In the genomic region with DNA sequence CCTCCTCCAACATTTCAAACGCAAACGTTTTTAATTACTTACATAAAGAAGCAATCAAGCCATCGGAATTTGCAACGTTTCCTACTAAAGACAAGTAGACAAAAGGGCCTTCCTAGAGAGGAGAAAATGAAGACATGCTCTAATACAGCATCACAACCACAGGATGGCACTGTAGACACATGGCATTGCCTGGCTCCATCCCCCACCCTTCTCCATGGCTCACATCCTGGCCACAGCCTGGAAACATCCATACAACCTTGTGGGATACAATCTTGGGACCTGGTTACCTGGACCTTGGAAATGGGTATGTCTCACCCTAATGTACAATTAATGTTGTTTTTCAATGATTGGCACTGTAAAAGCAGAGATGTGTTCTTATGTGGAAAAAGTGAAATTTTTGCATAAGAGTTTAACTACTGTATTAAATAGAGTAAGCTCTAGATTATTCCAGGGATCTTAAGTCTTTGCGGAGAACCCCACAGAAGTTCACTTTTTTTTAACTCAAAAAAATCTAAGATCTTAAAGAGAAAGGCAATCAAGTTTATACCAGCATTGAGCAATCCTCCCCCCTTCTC, we compare ENCODE assay signal across 8 cellular contexts. TPM values are rescaled to one million over a fixed set of nuclear protein-coding genes. Genes with fewer than 3 reads are reported as not detected.
A peak's percentile ranks its signal among the peaks of the same experiment; 100 is the strongest.
DNase-seq lines count a peak whose midpoint lies in the region; TF ChIP-seq lines count a peak whose summit lies in the region.

No MANE protein-coding gene starts in this region.

- H3K36me3 Mint-ChIP-seq in activated T-helper 2 cell treated with anti-CD3 and anti-CD28 coated beads, Interferon-gamma antibody, Interleukin-2, Interleukin-4, amounts not matched to agents 10 μg/mL and 5 μg/mL and 100 μg/mL, durations not matched to agents 14 hours and 24 hours and 36 hours (ENCODE audit: low read depth), result peaks cover 34% of the 10 kb centered on the region

- no peak overlapping the region for H3K27ac Mint-ChIP-seq in activated T-helper 2 cell treated with anti-CD3 and anti-CD28 coated beads, Interferon-gamma antibody, Interleukin-2, Interleukin-4, amounts not matched to agents 10 μg/mL and 5 μg/mL and 100 μg/mL, durations not matched to agents 14 hours and 24 hours and 36 hours

- H3K27me3 ChIP-seq in A673 (replicated peaks; ENCODE audit: insufficient read depth, low read depth, low read length, poor library complexity) (no peaks in the 10 kb centered on the region), SJCRH30 (no peaks in the 10 kb centered on the region), dorsolateral prefrontal cortex (no peaks in the 10 kb centered on the region)

- POLR2A ChIA-PET in A673 (lab: Charles Lee; ENCODE audit: low non-redundant PET), result interaction anchor here (0.6 kb wide), 1 partner anchor 1131 kb away, joined by 4 read pairs; no protein-coding TSS in a partner anchor

- intact Hi-C loops in A673 (cut with micrococcal nuclease; ENCODE audit: unreplicated experiment), result loop anchor here (5.0 to 10.0 kb wide), 3 partner anchors 177 to 1135 kb away; no protein-coding TSS in a partner anchor
- intact Hi-C loops in dorsolateral prefrontal cortex (cut with DNase I), result loop anchor here (1.0 to 5.0 kb wide), 3 partner anchors 177 to 1401 kb away; no protein-coding TSS in a partner anchor
- intact Hi-C loops in activated T-helper 2 cell treated with anti-CD3 and anti-CD28 coated beads, Interferon-gamma antibody, Interleukin-2, Interleukin-4, amounts not matched to agents 10 μg/mL and 5 μg/mL and 100 μg/mL, durations not matched to agents 14 hours and 24 hours and 36 hours (cut with micrococcal nuclease), result loop anchor here (5.0 kb wide), 1 partner anchor 177 kb away; no protein-coding TSS in a partner anchor

- H3K4me1 Mint-ChIP-seq in activated T-helper 2 cell treated with anti-CD3 and anti-CD28 coated beads, Interferon-gamma antibody, Interleukin-2, Interleukin-4, amounts not matched to agents 10 μg/mL and 5 μg/mL and 100 μg/mL, durations not matched to agents 14 hours and 24 hours and 36 hours (ENCODE audit: low read depth), result peaks cover 2% of the 10 kb centered on the region

- no peaks in the 10 kb centered on the region for H3K9me3 ChIP-seq in A673 (ENCODE audit: low read depth, low read length, poor library complexity, severe bottlenecking)
- no peaks in the 10 kb centered on the region for H3K9me3 ChIP-seq in SJCRH30 (replicated peaks)

- H3K27ac ChIP-seq in A673 (ENCODE audit: low read depth, low read length, poor library complexity, severe bottlenecking) (no peak overlapping the region), SJCRH30 (no peak overlapping the region), dorsolateral prefrontal cortex (peak overlapping the region in 1 of 59 donors; percentile 5)

- DNase-seq in A673 (ENCODE audit: low spot score), result peak; percentile 67
- DNase-seq in GM03348 (ENCODE audit: low spot score), result peak; percentile 87
- DNase-seq in LoVo (ENCODE audit: low spot score), result peak; percentile 57
- peak; percentile 62 to 84 for DNase-seq in SJCRH30
- peak; percentile 28 to 74 (median 64) for DNase-seq in dorsolateral prefrontal cortex
- peak; percentile 80 to 91 for DNase-seq in lung microvascular endothelial cell (ENCODE audit: low read depth in 2 of 2)
- DNase-seq in activated T-helper 2 cell treated with anti-CD3 and anti-CD28 coated beads, Interferon-gamma antibody, Interleukin-2, Interleukin-4, amounts not matched to agents 10 μg/mL and 5 μg/mL and 100 μg/mL, durations not matched to agents 14 hours and 24 hours and 36 hours (ENCODE audit: low spot score), result no peak
- DNase-seq in middle frontal gyrus (ENCODE audit: extremely low spot score, low spot score), result no peak

- H3K9me3 Mint-ChIP-seq in activated T-helper 2 cell treated with anti-CD3 and anti-CD28 coated beads, Interferon-gamma antibody, Interleukin-2, Interleukin-4, amounts not matched to agents 10 μg/mL and 5 μg/mL and 100 μg/mL, durations not matched to agents 14 hours and 24 hours and 36 hours, result no peaks in the 10 kb centered on the region

- peak; percentile 69 for TF ChIP-seq CTCF in A673 (conservative IDR thresholded peaks at IDR 0.05; ENCODE audit: low read depth, low read length)
- peak in 55 of 56 donors; percentile 51 to 92 (median 73) for TF ChIP-seq CTCF in dorsolateral prefrontal cortex (IDR thresholded peaks at IDR 0.05 in 54 of 56, conservative IDR thresholded peaks at IDR 0.05 in 2 of 56; ENCODE audit: low read depth in 1 of 56, partially characterized antibody in 56 of 56)

- peaks cover 11% of the 10 kb centered on the region for H3K4me1 ChIP-seq in A673 (ENCODE audit: insufficient read depth, low read length, poor library complexity, severe bottlenecking)
- H3K4me1 ChIP-seq in SJCRH30, result no peaks in the 10 kb centered on the region

- H3K27me3 Mint-ChIP-seq in activated T-helper 2 cell treated with anti-CD3 and anti-CD28 coated beads, Interferon-gamma antibody, Interleukin-2, Interleukin-4, amounts not matched to agents 10 μg/mL and 5 μg/mL and 100 μg/mL, durations not matched to agents 14 hours and 24 hours and 36 hours (ENCODE audit: low read depth), result no peaks in the 10 kb centered on the region

- CTCF ChIA-PET in A673 (lab: Charles Lee), result no interaction called here

- H3K36me3 ChIP-seq in A673 (ENCODE audit: insufficient read depth, low read length, poor library complexity, severe bottlenecking) (no peaks in the 10 kb centered on the region), SJCRH30 (peaks cover 10% of the 10 kb centered on the region; the same call in 1 of the 2 replicates)

- H3K4me3 ChIP-seq in A673 (ENCODE audit: low read depth, low read length, poor library complexity, severe bottlenecking), result no peak overlapping the region
- H3K4me3 ChIP-seq in SJCRH30, result no peak overlapping the region
- no peak overlapping the region for H3K4me3 ChIP-seq in dorsolateral prefrontal cortex

- no peak overlapping the region for H3K4me3 Mint-ChIP-seq in activated T-helper 2 cell treated with anti-CD3 and anti-CD28 coated beads, Interferon-gamma antibody, Interleukin-2, Interleukin-4, amounts not matched to agents 10 μg/mL and 5 μg/mL and 100 μg/mL, durations not matched to agents 14 hours and 24 hours and 36 hours (ENCODE audit: low read depth)

- BruUV-seq in A673 (replicated peaks; lab: Mats Ljungman, UMichigan), result no TSS peak

RNA-seq across cellular contexts. Expression of gene EBPL, which starts 21.5 kb away (rescaled TPM):
- total RNA-seq in A673 (2021) (64.1 and 66.5 TPM in 2 replicates), dorsolateral prefrontal cortex (10 to 100 TPM in 114 of 120 experiments, 1 to 10 TPM in 6; 7.7 to 28.0 (median 16.7) TPM), lung microvascular endothelial cell (82.8 and 102 TPM in 2 replicates)
- total RNA-seq in SJCRH30 (2014; rRNA removed; shearing (Covaris generic)), result 56.6 and 62.1 TPM in 2 replicates
- 42.7 and 47.5 TPM in 2 replicates for total RNA-seq in activated T-helper 2 cell treated with anti-CD3 and anti-CD28 coated beads, Interferon-gamma antibody, Interleukin-2, Interleukin-4, amounts not matched to agents 10 μg/mL and 5 μg/mL and 100 μg/mL, durations not matched to agents 14 hours and 24 hours and 36 hours

RNA-seq across cellular contexts. Expression of gene ARL11, which starts 41.5 kb away (rescaled TPM):
- total RNA-seq in A673 (2021) (not detected in 2 replicates), dorsolateral prefrontal cortex (1 to 10 TPM in 4 of 120 experiments, under 1 TPM in 110, not detected in 6; 0.12 to 1.6 (median 0.38) TPM), lung microvascular endothelial cell (0.20 and 0.22 TPM in 2 replicates)
- 0.08 TPM in 1 of 2 replicates, not detected in the other for total RNA-seq in SJCRH30 (2014; rRNA removed; shearing (Covaris generic))
- 0.89 and 1.0 TPM in 2 replicates for total RNA-seq in activated T-helper 2 cell treated with anti-CD3 and anti-CD28 coated beads, Interferon-gamma antibody, Interleukin-2, Interleukin-4, amounts not matched to agents 10 μg/mL and 5 μg/mL and 100 μg/mL, durations not matched to agents 14 hours and 24 hours and 36 hours

Comparison
In these comparisons a context has a peak if more than half of its experiments do, and no peak if none do; other contexts are left out.
1. DNase-seq: peak in A673 (single experiment), GM03348 (single experiment), LoVo (single experiment), SJCRH30 (2 of 2), dorsolateral prefrontal cortex (10 of 10) and lung microvascular endothelial cell (2 of 2); none in activated T-helper 2 cell treated with anti-CD3 and anti-CD28 coated beads, Interferon-gamma antibody, Interleukin-2, Interleukin-4, amounts not matched to agents 10 μg/mL and 5 μg/mL and 100 μg/mL, durations not matched to agents 14 hours and 24 hours and 36 hours (single experiment) and middle frontal gyrus (single experiment).